Comparison of ENCODE assay signal across 28 cellular contexts in genomic region chr12:5000658-5001390, GRCh38. TPM values are rescaled to one million over a fixed set of nuclear protein-coding genes. Genes with fewer than 3 reads are reported as not detected.
"Had no signal": no experiment of that assay in that cellular context is flagged by ENCODE, and none has a peak within 500 bp of the region (broad histone marks: within the 10 kb centered on the region; RNA-seq: fewer than 3 reads in every experiment).

No MANE protein-coding gene starts in this region.

- H3K4me3 Mint-ChIP-seq: activated T-helper 1 cell treated with anti-CD3 and anti-CD28 coated beads, Interleukin-12 subunit alpha, Interleukin-12 subunit beta, Interleukin-2, Interleukin-4 antibody, amounts not matched to agents 30 ng/mL and 10 ng/mL and 1 ng/mL, durations not matched to agents 14 hours and 24 hours and 36 hours; natural killer cell treated with Interleukin-12 subunit alpha and Interleukin-12 subunit beta and Interleukin-15 and Interleukin-18, amount 100 ng/mL, for 72 hours had no signal

- H3K27ac ChIP-seq: brain microvascular endothelial cell, lower lobe of right lung, sigmoid colon, transverse colon, VCaP had no signal

- ATAC-seq: left lobe of liver, lower lobe of right lung had no signal

- H3K36me3 ChIP-seq: brain microvascular endothelial cell, lower lobe of right lung, sigmoid colon, transverse colon had no signal

- H3K27me3 ChIP-seq: brain microvascular endothelial cell, sigmoid colon had no signal

- H3K4me1 ChIP-seq: lower lobe of right lung had no signal

- H3K27ac Mint-ChIP-seq: activated T-helper 1 cell treated with anti-CD3 and anti-CD28 coated beads, Interleukin-12 subunit alpha, Interleukin-12 subunit beta, Interleukin-2, Interleukin-4 antibody, amounts not matched to agents 30 ng/mL and 10 ng/mL and 1 ng/mL, durations not matched to agents 14 hours and 24 hours and 36 hours; natural killer cell treated with Interleukin-12 subunit alpha and Interleukin-12 subunit beta and Interleukin-15 and Interleukin-18, amount 100 ng/mL, for 72 hours; progenitor cell of endocrine pancreas had no signal

- H3K4me2 ChIP-seq: smooth muscle cell had no signal

- H3K9me3 Mint-ChIP-seq: activated T-helper 1 cell treated with anti-CD3 and anti-CD28 coated beads, Interleukin-12 subunit alpha, Interleukin-12 subunit beta, Interleukin-2, Interleukin-4 antibody, amounts not matched to agents 30 ng/mL and 10 ng/mL and 1 ng/mL, durations not matched to agents 14 hours and 24 hours and 36 hours; natural killer cell treated with Interleukin-12 subunit alpha and Interleukin-12 subunit beta and Interleukin-15 and Interleukin-18, amount 100 ng/mL, for 72 hours had no signal

- H3K4me3 ChIP-seq: lower lobe of right lung, sigmoid colon, smooth muscle cell, transverse colon had no signal

- DNase-seq: activated CD4-positive, alpha-beta T cell treated with anti-CD3 and anti-CD28 coated beads for 4 hours; activated CD4-positive, alpha-beta T cell treated with anti-CD3 and anti-CD28 coated beads, Interleukin-2, amount 50 U/mL, for 48 hours; activated CD8-positive, alpha-beta memory T cell treated with anti-CD3 and anti-CD28 coated beads, Interleukin-2, amount 50 U/mL, for 4 hours; activated gamma-delta T cell treated with Interleukin-2 at 50 U/mL for 16 hours; activated naive CD4-positive, alpha-beta T cell treated with anti-CD3 and anti-CD28 coated beads, Interleukin-2, amount 50 U/mL, for 16 hours; activated T-cell treated with anti-CD3 and anti-CD28 coated beads, Interleukin-2, amount 50 U/mL, for 1 hour; amniotic stem cell; brain microvascular endothelial cell; central memory CD4-positive, alpha-beta T cell; foreskin fibroblast; hypothalamus; lower lobe of right lung; mesenchymal stem cell; sigmoid colon; stimulated activated CD4-positive, alpha-beta T cell treated with anti-CD3 and anti-CD28 coated beads, Interleukin-1b, Interleukin-23, amount 100 ng/mL, for 48 hours; stimulated activated naive CD4-positive, alpha-beta T cell treated with Interleukin-2 at 50 U/mL for 16 hours; transverse colon had no signal

- H3K9me3 ChIP-seq: lower lobe of right lung, sigmoid colon, transverse colon had no signal

- H3K36me3 Mint-ChIP-seq: natural killer cell treated with Interleukin-12 subunit alpha and Interleukin-12 subunit beta and Interleukin-15 and Interleukin-18, amount 100 ng/mL, for 72 hours had no signal

RNA-seq across cellular contexts. Expression of gene KCNA5, which starts 42.9 kb away (rescaled TPM):
- total RNA-seq: activated CD8-positive, alpha-beta memory T cell treated with anti-CD3 and anti-CD28 coated beads for 36 hours; activated T-helper 1 cell treated with anti-CD3 and anti-CD28 coated beads, Interleukin-12 subunit alpha, Interleukin-12 subunit beta, Interleukin-2, Interleukin-4 antibody, amounts not matched to agents 30 ng/mL and 10 ng/mL and 1 ng/mL, durations not matched to agents 14 hours and 24 hours and 36 hours; astrocyte; esophagus mucosa; natural killer cell treated with Interleukin-12 subunit alpha and Interleukin-12 subunit beta and Interleukin-15 and Interleukin-18, amount 100 ng/mL, for 72 hours; osteocyte; smooth muscle cell; T-helper 1 cell treated with Interleukin-12 subunit alpha and Interleukin-12 subunit beta and Interleukin-4 antibody, amounts not matched to agents 30 ng/mL and 1 ng/mL, for 36 hours had no signal
- polyA plus RNA-seq: smooth muscle cell had no signal
